Comparison of ENCODE assay signal across 1 cellular context in genomic region chr6:31702421-31702818, GRCh38.
TF ChIP-seq lines count a peak whose summit lies in the region.

No MANE protein-coding gene starts in this region.

TF ChIP-seq in WTC11, 78 proteins besides CTCF, POLR2A, EP300 and RAD21 (continued from another document):
- TF ChIP-seq, protein P1, sequence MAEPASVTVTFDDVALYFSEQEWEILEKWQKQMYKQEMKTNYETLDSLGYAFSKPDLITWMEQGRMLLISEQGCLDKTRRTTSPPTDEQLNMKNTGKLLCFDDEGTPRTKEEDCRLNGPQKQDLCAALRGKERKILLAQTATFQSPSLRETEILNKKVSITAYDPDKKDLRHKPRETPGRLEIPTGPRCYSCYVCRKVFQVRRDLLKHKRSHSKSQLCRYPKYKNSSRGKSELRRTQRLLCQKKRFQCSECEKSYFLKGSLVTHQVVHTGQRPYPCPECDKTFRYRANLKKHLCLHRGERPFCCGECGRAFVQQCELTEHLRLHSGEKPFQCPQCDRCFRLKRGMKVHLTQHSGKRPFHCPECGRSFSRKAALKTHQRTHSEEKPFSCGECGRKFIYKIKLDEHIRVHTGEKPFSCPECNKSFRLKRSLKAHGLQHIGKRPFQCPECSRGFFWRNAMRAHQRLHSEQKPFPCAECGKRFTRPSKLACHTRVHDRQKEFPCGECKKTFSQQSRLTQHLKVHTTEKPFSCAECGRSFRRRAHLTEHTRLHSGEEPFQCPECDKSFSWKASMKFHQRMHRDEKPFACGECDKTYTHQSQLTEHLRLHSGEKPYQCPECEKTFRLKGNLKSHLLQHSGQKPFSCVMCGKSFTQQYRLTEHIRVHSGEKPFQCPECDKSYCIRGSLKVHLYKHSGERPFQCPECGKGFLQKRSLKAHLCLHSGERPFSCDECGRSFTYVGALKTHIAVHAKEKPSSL (CRISPR knock-in tag; conservative IDR thresholded peaks at IDR 0.05) = no peak
- TF ChIP-seq NFATC4 (CRISPR knock-in tag; IDR thresholded peaks at IDR 0.05) (no peak), TCF7 (CRISPR knock-in tag; IDR thresholded peaks at IDR 0.05; ENCODE audit: low read depth) (no peak), FOXP1 (CRISPR knock-in tag; IDR thresholded peaks at IDR 0.05; ENCODE audit: borderline replicate concordance) (no peak), EMX1 (CRISPR knock-in tag; IDR thresholded peaks at IDR 0.05) (no peak), STAT6 (CRISPR knock-in tag; conservative IDR thresholded peaks at IDR 0.05; ENCODE audit: low read depth) (no peak)
